ENCODE assay signal across 13 cellular contexts in the genomic region with DNA sequence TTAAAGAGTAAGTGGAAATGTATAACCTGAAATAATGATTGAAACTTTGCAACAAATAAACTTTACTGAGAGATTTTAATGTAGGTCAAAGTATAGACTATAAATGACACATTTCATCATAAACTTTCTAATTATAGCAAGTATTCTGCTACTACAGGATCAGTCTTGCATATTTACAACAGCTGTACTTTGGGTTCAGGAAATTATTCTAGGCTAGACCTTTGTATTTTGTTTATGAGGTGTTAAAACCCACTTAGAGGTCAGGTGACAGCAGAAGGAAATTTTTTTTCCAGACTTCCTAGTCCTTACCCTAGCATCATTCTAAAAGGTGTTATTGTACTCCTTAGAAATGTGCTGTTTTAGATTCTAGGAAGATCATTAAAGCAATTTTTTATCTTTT. TPM values are rescaled to one million over a fixed set of nuclear protein-coding genes. Genes with fewer than 3 reads are reported as not detected.
DNase-seq lines count a peak whose midpoint lies in the region; ATAC-seq, FAIRE-seq and TF ChIP-seq lines count a peak whose summit lies in the region.
"Had no signal": no experiment of that assay in that cellular context is flagged by ENCODE, and none has a peak within 500 bp of the region (broad histone marks: within the 10 kb centered on the region; RNA-seq: fewer than 3 reads in every experiment).

No MANE protein-coding gene starts in this region.

- H2AFZ ChIP-seq in neural cell (ENCODE audit: low read depth, low read length) = no peak overlapping the region

- peaks cover 54% of the 10 kb centered on the region for H3K79me2 ChIP-seq in neural cell (replicated peaks; ENCODE audit: insufficient read depth, low read length)

- H3K9ac ChIP-seq in neural cell (ENCODE audit: low read length) = no peak overlapping the region

- TF ChIP-seq CTCF in neural cell (IDR thresholded peaks at IDR 0.05; ENCODE audit: poor library complexity, severe bottlenecking) (no peak), brain microvascular endothelial cell (IDR thresholded peaks at IDR 0.05; ENCODE audit: low read depth, low read length, missing control alignments) (no peak), esophagus muscularis mucosa (IDR thresholded peaks at IDR 0.05) (no peak)

- peak; percentile 95 for FAIRE-seq in colon (lab: Jason Lieb, UNC)

- H3K27ac ChIP-seq in neural cell (ENCODE audit: low read length) (no peak overlapping the region), brain microvascular endothelial cell (no peak overlapping the region), esophagus muscularis mucosa (replicated peaks in 1 of 4) (peak overlapping the region in 2 of 4 donors; percentile 95 to 96)

- no peaks in the 10 kb centered on the region for H3F3A ChIP-seq in neural cell (ENCODE audit: insufficient read depth, low read length, poor library complexity, severe bottlenecking)

- H3K4me1 ChIP-seq in esophagus muscularis mucosa = peaks cover 32 to 48% (median 45%) of the 10 kb centered on the region in 4 donors

- H3K4me2 ChIP-seq in neural cell (ENCODE audit: low read length) = peak overlapping the region; percentile 81

- DNase-seq in DMS79 (lab: John Stamatoyannopoulos, UW) = peak; percentile 14
- peak; percentile 14 for DNase-seq in LHCN-M2 (ENCODE audit: low read depth)
- DNase-seq in brain microvascular endothelial cell = no peak
- no peak for DNase-seq in stimulated activated CD4-positive, alpha-beta T cell treated with anti-CD3 and anti-CD28 coated beads, Interleukin-4, amount 100 ng/mL, for 24 hours
- DNase-seq in esophagus muscularis mucosa (ENCODE audit: extremely low spot score) = no peak
- DNase-seq: activated CD8-positive, alpha-beta memory T cell treated with anti-CD3 and anti-CD28 coated beads for 24 hours; cerebellar nuclear complex; RPMI8226; substantia nigra had no signal

- H4K20me1 ChIP-seq in neural cell (ENCODE audit: insufficient read depth) = no peaks in the 10 kb centered on the region

- in situ Hi-C loops in brain microvascular endothelial cell (cut with HindIII; ENCODE audit: low pct_ligation_motif_present, low sequenced_read_pairs) = no loop called here

- no peaks in the 10 kb centered on the region for H3K9me2 ChIP-seq in neural cell (ENCODE audit: insufficient read depth, low read length)

- no peak for TF ChIP-seq POLR2A in esophagus muscularis mucosa (IDR thresholded peaks at IDR 0.05; ENCODE audit: low read depth)

- TF ChIP-seq RAD21 in neural cell (conservative IDR thresholded peaks at IDR 0.05) = no peak

- H3K27me3 ChIP-seq in neural cell (ENCODE audit: insufficient read depth, low read depth, low read length) = no peaks in the 10 kb centered on the region
- H3K27me3 ChIP-seq in brain microvascular endothelial cell (replicated peaks) = no peaks in the 10 kb centered on the region
- no peaks in the 10 kb centered on the region for H3K27me3 ChIP-seq in esophagus muscularis mucosa

- no peak for TF ChIP-seq EP300 in neural cell (conservative IDR thresholded peaks at IDR 0.05; ENCODE audit: poor library complexity, severe bottlenecking)
- TF ChIP-seq EP300 in esophagus muscularis mucosa (IDR thresholded peaks at IDR 0.05) = no peak

- no peaks in the 10 kb centered on the region for H3K36me3 ChIP-seq in neural cell (ENCODE audit: insufficient read depth, low read length)
- peaks cover 10% of the 10 kb centered on the region for H3K36me3 ChIP-seq in brain microvascular endothelial cell (replicated peaks)
- H3K36me3 ChIP-seq in esophagus muscularis mucosa = peaks cover 8 to 13% (median 13%) of the 10 kb centered on the region in 4 donors

- ATAC-seq in GM19452 (IDR thresholded peaks at IDR 0.05; ENCODE audit: unreplicated experiment) = no peak

- H3K9me3 ChIP-seq in neural cell (ENCODE audit: low read length) = no peaks in the 10 kb centered on the region
- H3K9me3 ChIP-seq in esophagus muscularis mucosa = no peaks in the 10 kb centered on the region

- intact Hi-C loops in esophagus muscularis mucosa (cut with DNase I) = no loop called here

- H3K4me3 ChIP-seq in neural cell (ENCODE audit: low read length) (peak overlapping the region; percentile 98), brain microvascular endothelial cell (ENCODE audit: low read depth, low read length) (no peak overlapping the region), esophagus muscularis mucosa (peak overlapping the region in 1 of 4 donors; percentile 89)

TF ChIP-seq in neural cell, 6 proteins besides CTCF, POLR2A, EP300 and RAD21:
- no peak for TF ChIP-seq SMC3 (conservative IDR thresholded peaks at IDR 0.05; ENCODE audit: poor library complexity)
- TF ChIP-seq MXI1 (conservative IDR thresholded peaks at IDR 0.05; ENCODE audit: poor library complexity, severe bottlenecking) = no peak
- no peak for TF ChIP-seq TAF1 (IDR thresholded peaks at IDR 0.05; ENCODE audit: low read depth)
- TF ChIP-seq, protein P1, sequence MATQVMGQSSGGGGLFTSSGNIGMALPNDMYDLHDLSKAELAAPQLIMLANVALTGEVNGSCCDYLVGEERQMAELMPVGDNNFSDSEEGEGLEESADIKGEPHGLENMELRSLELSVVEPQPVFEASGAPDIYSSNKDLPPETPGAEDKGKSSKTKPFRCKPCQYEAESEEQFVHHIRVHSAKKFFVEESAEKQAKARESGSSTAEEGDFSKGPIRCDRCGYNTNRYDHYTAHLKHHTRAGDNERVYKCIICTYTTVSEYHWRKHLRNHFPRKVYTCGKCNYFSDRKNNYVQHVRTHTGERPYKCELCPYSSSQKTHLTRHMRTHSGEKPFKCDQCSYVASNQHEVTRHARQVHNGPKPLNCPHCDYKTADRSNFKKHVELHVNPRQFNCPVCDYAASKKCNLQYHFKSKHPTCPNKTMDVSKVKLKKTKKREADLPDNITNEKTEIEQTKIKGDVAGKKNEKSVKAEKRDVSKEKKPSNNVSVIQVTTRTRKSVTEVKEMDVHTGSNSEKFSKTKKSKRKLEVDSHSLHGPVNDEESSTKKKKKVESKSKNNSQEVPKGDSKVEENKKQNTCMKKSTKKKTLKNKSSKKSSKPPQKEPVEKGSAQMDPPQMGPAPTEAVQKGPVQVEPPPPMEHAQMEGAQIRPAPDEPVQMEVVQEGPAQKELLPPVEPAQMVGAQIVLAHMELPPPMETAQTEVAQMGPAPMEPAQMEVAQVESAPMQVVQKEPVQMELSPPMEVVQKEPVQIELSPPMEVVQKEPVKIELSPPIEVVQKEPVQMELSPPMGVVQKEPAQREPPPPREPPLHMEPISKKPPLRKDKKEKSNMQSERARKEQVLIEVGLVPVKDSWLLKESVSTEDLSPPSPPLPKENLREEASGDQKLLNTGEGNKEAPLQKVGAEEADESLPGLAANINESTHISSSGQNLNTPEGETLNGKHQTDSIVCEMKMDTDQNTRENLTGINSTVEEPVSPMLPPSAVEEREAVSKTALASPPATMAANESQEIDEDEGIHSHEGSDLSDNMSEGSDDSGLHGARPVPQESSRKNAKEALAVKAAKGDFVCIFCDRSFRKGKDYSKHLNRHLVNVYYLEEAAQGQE (IDR thresholded peaks at IDR 0.05; ENCODE audit: borderline replicate concordance) = no peak
- no peak for TF ChIP-seq POLR2AphosphoS5 (IDR thresholded peaks at IDR 0.05)

RNA-seq across cellular contexts. Expression of a gene that starts 2.3 kb away (rescaled TPM):
- 119 and 120 TPM in 2 replicates for total RNA-seq in LHCN-M2 (2014; rRNA removed)
- polyA plus RNA-seq in LHCN-M2 (2012) = 144 TPM
- 170 and 192 TPM in 2 replicates for polyA plus RNA-seq in neural cell
- polyA minus RNA-seq in neural cell = 47.0 and 58.0 TPM in 2 replicates
- total RNA-seq in esophagus muscularis mucosa = 100 to 1,000 TPM in 1 of 4 donors, 10 to 100 TPM in 3; 47.2 to 107 (median 80.2) TPM

RNA-seq across cellular contexts. Expression of a gene that starts 22.9 kb away (rescaled TPM):
- total RNA-seq in LHCN-M2 (2014; rRNA removed) = not detected in 2 replicates
- not detected for polyA plus RNA-seq in LHCN-M2 (2012)
- 0.16 TPM in 1 of 2 replicates, not detected in the other for polyA plus RNA-seq in neural cell
- not detected in 2 replicates for polyA minus RNA-seq in neural cell
- under 1 TPM in 1 of 4 donors, not detected in 3; 0.11 TPM for total RNA-seq in esophagus muscularis mucosa
- total RNA-seq: M059J had no signal

Comparison
In these comparisons a context has a peak if more than half of its experiments do, and no peak if none do; other contexts are left out.
1. DNase-seq: peak in DMS79 (single experiment) and LHCN-M2 (single experiment); none in brain microvascular endothelial cell (single experiment), stimulated activated CD4-positive, alpha-beta T cell treated with anti-CD3 and anti-CD28 coated beads, Interleukin-4, amount 100 ng/mL, for 24 hours (single experiment) and esophagus muscularis mucosa (single experiment).